10 cellular contexts compared by ENCODE assay signal in the genomic region with DNA sequence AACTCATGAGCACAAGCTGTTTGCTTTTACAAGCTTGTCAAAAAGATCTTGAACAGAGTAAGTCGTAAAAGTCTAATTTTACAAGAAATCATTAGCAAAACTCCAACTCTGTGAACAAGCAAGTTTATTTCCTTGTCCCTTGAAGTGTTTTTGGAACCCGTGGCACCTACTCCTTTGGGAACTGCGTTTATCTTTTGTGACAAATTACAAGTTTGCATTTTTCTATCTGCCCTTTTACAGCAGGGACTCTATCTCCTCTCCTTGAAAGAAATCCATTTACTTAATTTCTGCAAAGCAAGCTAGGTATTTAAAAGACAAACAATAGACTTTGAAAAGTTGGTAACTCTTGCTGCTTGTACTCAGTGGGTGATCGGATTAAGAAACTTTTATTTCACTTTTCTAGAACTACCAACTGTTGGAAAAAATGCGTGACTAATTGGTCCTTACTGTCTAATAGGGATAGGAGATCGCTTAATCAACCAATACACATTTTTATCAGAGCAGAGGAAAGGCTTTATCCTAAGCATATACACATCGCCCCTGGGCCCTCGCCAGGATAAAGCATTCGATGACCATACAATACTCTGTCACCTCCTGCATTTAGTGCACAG. TPM values are rescaled to one million over a fixed set of nuclear protein-coding genes. Genes with fewer than 3 reads are reported as not detected.
DNase-seq lines count a peak whose midpoint lies in the region; ATAC-seq and TF ChIP-seq lines count a peak whose summit lies in the region.
"Had no signal": no experiment of that assay in that cellular context is flagged by ENCODE, and none has a peak within 500 bp of the region (broad histone marks: within the 10 kb centered on the region; RNA-seq: fewer than 3 reads in every experiment).

No MANE protein-coding gene starts in this region.

- intact Hi-C loops in breast epithelium (cut with DNase I; ENCODE audit: low total_unique reads): loop anchor here (10.0 kb wide), 1 partner anchor 1816 kb away; no protein-coding TSS in a partner anchor
- intact Hi-C loops in MCF 10A (cut with micrococcal nuclease): no loop called here

- H3K4me1 Mint-ChIP-seq in MCF 10A (ENCODE audit: insufficient read depth, unreplicated experiment): no peaks in the 10 kb centered on the region

- no peak for ATAC-seq in GM19452 (IDR thresholded peaks at IDR 0.05; ENCODE audit: unreplicated experiment)
- ATAC-seq in HG03139 (IDR thresholded peaks at IDR 0.05; ENCODE audit: unreplicated experiment): no peak

- no peak overlapping the region for H4K8ac ChIP-seq in mesendoderm (ENCODE audit: low read depth, low read length)

- no TSS peak for BruUV-seq in MCF 10A (replicated peaks; lab: Mats Ljungman, UMichigan)

- H3K27me3 ChIP-seq in breast epithelium (no peaks in the 10 kb centered on the region), mesendoderm (ENCODE audit: insufficient read depth, low read length, poor library complexity) (peaks cover 5% of the 10 kb centered on the region)

- H3K36me3 Mint-ChIP-seq in MCF 10A (ENCODE audit: insufficient read depth, unreplicated experiment): no peaks in the 10 kb centered on the region

- CTCF ChIA-PET in MCF 10A (lab: Yijun Ruan, JAX): interaction anchor here (0.6 kb wide), 1 partner anchor 53 kb away, joined by 3 read pairs; no protein-coding TSS in a partner anchor

- H3K18ac ChIP-seq in mesendoderm (ENCODE audit: low read length): peak overlapping the region; percentile 61

- H2BK15ac ChIP-seq in mesendoderm (replicated peaks; ENCODE audit: low read depth): peak overlapping the region; percentile 94

- H3K4ac ChIP-seq in mesendoderm (ENCODE audit: low read depth, low read length): no peak overlapping the region

- H3K9me3 ChIP-seq in breast epithelium: no peaks in the 10 kb centered on the region

- H3K27ac ChIP-seq in breast epithelium: no peak overlapping the region
- peak overlapping the region; percentile 90 for H3K27ac ChIP-seq in mesendoderm (ENCODE audit: low read depth, low read length)
- no peak overlapping the region for H3K27ac ChIP-seq in urinary bladder (ENCODE audit: low read depth)

- H3K23ac ChIP-seq in mesendoderm (ENCODE audit: low read length): no peak overlapping the region

- no peak overlapping the region for H3K9ac ChIP-seq in mesendoderm (ENCODE audit: low read length)

- no peak overlapping the region for H2BK5ac ChIP-seq in mesendoderm (ENCODE audit: low read length)

- H3K36me3 ChIP-seq in breast epithelium: no peaks in the 10 kb centered on the region
- H3K36me3 ChIP-seq in mesendoderm (ENCODE audit: control insufficient read depth, insufficient read depth, low read length): no peaks in the 10 kb centered on the region
- H3K36me3 ChIP-seq in urinary bladder (ENCODE audit: insufficient read depth): no peaks in the 10 kb centered on the region

- POLR2A ChIA-PET in MCF 10A (lab: Yijun Ruan, JAX): no interaction called here

- peak overlapping the region; percentile 89 for H3K56ac ChIP-seq in mesendoderm (ENCODE audit: low read length)

- no peak overlapping the region for H2AK5ac ChIP-seq in mesendoderm (ENCODE audit: low read length)

- DNase-seq in breast epithelium (ENCODE audit: low spot score in 2 of 2): no peak
- DNase-seq in MCF 10A (ENCODE audit: unreplicated experiment): no peak
- DNase-seq in choroid plexus epithelial cell (ENCODE audit: low read depth): peak; percentile 39
- peak; percentile 69 for DNase-seq in mesendoderm
- no peak for DNase-seq in pons (ENCODE audit: low spot score)
- DNase-seq: activated naive CD4-positive, alpha-beta T cell treated with Interleukin-2 at 50 U/mL for 16 hours; NCI-H2081 had no signal

- TF ChIP-seq POLR2A in breast epithelium (IDR thresholded peaks at IDR 0.05): no peak

- no peak overlapping the region for H3K4me3 Mint-ChIP-seq in MCF 10A (ENCODE audit: unreplicated experiment)

- H3K4me1 ChIP-seq in breast epithelium (peaks cover 0 to 7% of the 10 kb centered on the region in 2 donors), mesendoderm (ENCODE audit: control insufficient read depth, low read depth, low read length) (peaks cover 6% of the 10 kb centered on the region), urinary bladder (ENCODE audit: insufficient read depth) (no peaks in the 10 kb centered on the region)

- no peaks in the 10 kb centered on the region for H3K9me3 Mint-ChIP-seq in MCF 10A (ENCODE audit: unreplicated experiment)

- no peak for TF ChIP-seq CTCF in breast epithelium (IDR thresholded peaks at IDR 0.05)
- no peak for TF ChIP-seq CTCF in MCF 10A (IDR thresholded peaks at IDR 0.05; ENCODE audit: unreplicated experiment)
- no peak for TF ChIP-seq CTCF in choroid plexus epithelial cell (conservative IDR thresholded peaks at IDR 0.05; ENCODE audit: low read depth, low read length)

- no peaks in the 10 kb centered on the region for H3K79me2 ChIP-seq in mesendoderm (ENCODE audit: control insufficient read depth, insufficient read depth, low read length)

- H4K5ac ChIP-seq in mesendoderm (ENCODE audit: low read length): no peak overlapping the region

- no peak overlapping the region for H3K4me2 ChIP-seq in mesendoderm (ENCODE audit: low read length)

- H3K79me1 ChIP-seq in mesendoderm (ENCODE audit: low read length): no peaks in the 10 kb centered on the region

- H2BK120ac ChIP-seq in mesendoderm (ENCODE audit: low read depth, low read length): no peak overlapping the region

- no peaks in the 10 kb centered on the region for H3K27me3 Mint-ChIP-seq in MCF 10A (ENCODE audit: insufficient read depth, unreplicated experiment)

- H3K27ac Mint-ChIP-seq in MCF 10A (ENCODE audit: low read depth, unreplicated experiment): no peak overlapping the region

- WGBS in mesendoderm (ENCODE audit: extremely low coverage, insufficient coverage, low lambda C conversion rate): no CpG with 5 or more reads among the region's 9 CpGs
- 24% methylated on average over 9 of the region's 9 CpGs for WGBS in urinary bladder

- peak overlapping the region in 2 of 3 donors; percentile 76 to 96 for H3K4me3 ChIP-seq in breast epithelium
- peak overlapping the region; percentile 74 for H3K4me3 ChIP-seq in choroid plexus epithelial cell (ENCODE audit: low read depth, low read length)
- H3K4me3 ChIP-seq in mesendoderm (ENCODE audit: low read length): no peak overlapping the region
- H3K4me3 ChIP-seq in urinary bladder (ENCODE audit: low read depth, low read length): peak overlapping the region; percentile 89

RNA-seq across cellular contexts. Expression of a gene that starts 1.9 kb away (rescaled TPM):
- 10 to 100 TPM in 1 of 3 donors, 1 to 10 TPM in 2; 5.2 to 11.6 (median 5.8) TPM for total RNA-seq in breast epithelium
- total RNA-seq in MCF 10A (2022): 1.3 and 3.5 TPM in 2 replicates
- 2.3 TPM for polyA plus RNA-seq in mesendoderm (2013, experiment 1 of 2)
- 2.1 TPM for polyA plus RNA-seq in mesendoderm (2013, experiment 2 of 2)
- 16.2 TPM for total RNA-seq in urinary bladder
- 0.68 TPM for polyA plus RNA-seq in urinary bladder

Comparison
In these comparisons a context has a peak if more than half of its experiments do, and no peak if none do; other contexts are left out.
1. DNase-seq: peak in choroid plexus epithelial cell (single experiment) and mesendoderm (single experiment); none in breast epithelium (0 of 2), MCF 10A (single experiment) and pons (single experiment).